In genomic region chr1:81921851-81922462, GRCh38 we compare ENCODE assay signal across 1 cellular context.
TF ChIP-seq lines count a peak whose summit lies in the region.

No MANE protein-coding gene starts in this region.

TF ChIP-seq in IMR-90, 13 proteins besides CTCF, POLR2A, EP300 and RAD21:
- TF ChIP-seq FOS (IDR thresholded peaks at IDR 0.05; ENCODE audit: low read depth, low read length) = no peak
- TF ChIP-seq RFX5 (IDR thresholded peaks at IDR 0.05; ENCODE audit: low read depth, low read length) = no peak
- TF ChIP-seq NFE2L2 (IDR thresholded peaks at IDR 0.05; ENCODE audit: low read depth, low read length) = no peak
- no peak for TF ChIP-seq ELK1 (IDR thresholded peaks at IDR 0.05; ENCODE audit: borderline replicate concordance, low read depth, low read length)
- TF ChIP-seq BHLHE40 (IDR thresholded peaks at IDR 0.05; ENCODE audit: low read depth, low read length) = no peak
- no peak for TF ChIP-seq MAZ (IDR thresholded peaks at IDR 0.05; ENCODE audit: borderline replicate concordance, low read depth, low read length)
- no peak for TF ChIP-seq MAFK (IDR thresholded peaks at IDR 0.05; ENCODE audit: low read depth, low read length)
- TF ChIP-seq CHD1 (IDR thresholded peaks at IDR 0.05; ENCODE audit: low read depth, low read length) = no peak
- TF ChIP-seq MXI1 (IDR thresholded peaks at IDR 0.05; ENCODE audit: borderline replicate concordance, low read depth, low read length) = no peak
- no peak for TF ChIP-seq CEBPB (IDR thresholded peaks at IDR 0.05; ENCODE audit: low read depth, low read length)
- TF ChIP-seq USF2 (IDR thresholded peaks at IDR 0.05; ENCODE audit: low read depth, low read length) = no peak
- no peak for TF ChIP-seq RCOR1 (IDR thresholded peaks at IDR 0.05; ENCODE audit: insufficient replicate concordance, low read length)
- TF ChIP-seq SMC3 (IDR thresholded peaks at IDR 0.05; ENCODE audit: low read depth, low read length) = no peak
